In the genomic region with DNA sequence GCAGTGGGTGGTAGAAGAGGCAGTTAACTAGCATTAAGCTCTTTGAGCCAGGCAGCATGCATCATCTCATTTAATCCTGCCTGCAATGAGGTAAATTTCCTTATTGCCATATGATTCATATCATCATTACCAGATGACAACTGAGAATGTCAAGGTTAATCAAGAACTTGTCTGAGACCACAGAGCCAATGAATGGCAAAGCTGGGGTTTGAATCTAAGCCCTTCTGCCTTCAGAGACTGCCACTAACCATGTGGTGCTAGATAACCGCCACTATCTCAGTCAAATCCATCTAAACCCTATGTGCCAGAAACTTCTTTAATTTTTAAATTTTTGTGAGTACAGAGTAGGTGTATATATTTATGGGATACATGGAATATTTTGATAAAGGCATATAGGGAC, we compare ENCODE assay signal across 24 cellular contexts.
"Had no signal": no experiment of that assay in that cellular context is flagged by ENCODE, and none has a peak within 500 bp of the region (broad histone marks: within the 10 kb centered on the region; RNA-seq: fewer than 3 reads in every experiment).

No MANE protein-coding gene starts in this region.

- H3K36me3 ChIP-seq: breast epithelium had no signal

- H3K4me3 Mint-ChIP-seq: activated B cell treated with CpG ODN at 0.5 μM for 24 hours; activated CD4-positive, alpha-beta memory T cell treated with anti-CD3 and anti-CD28 coated beads, Interleukin-2, amount 10 ng/mL, durations not matched to agents 7 days and 5 days; activated naive CD8-positive, alpha-beta T cell; activated T-cell treated with anti-CD3 and anti-CD28 coated beads, Interleukin-2, amount 50 U/mL, for 24 hours; activated T-helper 1 cell treated with anti-CD3 and anti-CD28 coated beads, Interleukin-12 subunit alpha, Interleukin-12 subunit beta, Interleukin-2, Interleukin-4 antibody, amounts not matched to agents 30 ng/mL and 10 ng/mL and 1 ng/mL, durations not matched to agents 14 hours and 24 hours and 36 hours had no signal

- H3K27me3 Mint-ChIP-seq: activated naive CD8-positive, alpha-beta T cell had no signal

- DNase-seq: activated B cell treated with CpG ODN at 0.5 μM for 24 hours; activated CD4-positive, alpha-beta memory T cell treated with anti-CD3 and anti-CD28 coated beads, Interleukin-2, amount 10 ng/mL, durations not matched to agents 7 days and 5 days; activated CD4-positive, alpha-beta T cell treated with anti-CD3 and anti-CD28 coated beads, Interleukin-2, amount 50 U/mL, for 1 hour; activated effector memory CD4-positive, alpha-beta T cell treated with Interleukin-2 at 50 U/mL for 16 hours; activated naive CD4-positive, alpha-beta T cell; activated T-cell treated with anti-CD3 and anti-CD28 coated beads, Interleukin-2, amount 50 U/mL, for 24 hours; aorta; central memory CD4-positive, alpha-beta T cell; Karpas-422; NCI-H1092; NCI-H1417; NCI-H1694; NCI-H2029; NCI-H510A treated with DMSO at 0.1 percent for 48 hours; NCI-H69; SIG-M5; T-helper 17 cell; T1000 had no signal

- H3K4me3 ChIP-seq: breast epithelium, coronary artery, K562 had no signal

- FAIRE-seq: K562, TTC549 had no signal

- H3K4me1 Mint-ChIP-seq: T-helper 17 cell had no signal

- H3K27ac ChIP-seq: breast epithelium, coronary artery had no signal

- H3K27me3 ChIP-seq: breast epithelium had no signal

- H3K27ac Mint-ChIP-seq: activated B cell treated with CpG ODN at 0.5 μM for 24 hours; activated CD4-positive, alpha-beta memory T cell treated with anti-CD3 and anti-CD28 coated beads, Interleukin-2, amount 10 ng/mL, durations not matched to agents 7 days and 5 days; activated naive CD8-positive, alpha-beta T cell; activated T-cell treated with anti-CD3 and anti-CD28 coated beads, Interleukin-2, amount 50 U/mL, for 24 hours; activated T-helper 1 cell treated with anti-CD3 and anti-CD28 coated beads, Interleukin-12 subunit alpha, Interleukin-12 subunit beta, Interleukin-2, Interleukin-4 antibody, amounts not matched to agents 30 ng/mL and 10 ng/mL and 1 ng/mL, durations not matched to agents 14 hours and 24 hours and 36 hours; T-helper 17 cell had no signal

- ATAC-seq: K562, T-helper 17 cell had no signal

- H3K4me1 ChIP-seq: breast epithelium had no signal

- H3K9me3 ChIP-seq: breast epithelium had no signal

- H3K9me3 Mint-ChIP-seq: activated B cell treated with CpG ODN at 0.5 μM for 24 hours; activated T-cell treated with anti-CD3 and anti-CD28 coated beads, Interleukin-2, amount 50 U/mL, for 24 hours; activated T-helper 1 cell treated with anti-CD3 and anti-CD28 coated beads, Interleukin-12 subunit alpha, Interleukin-12 subunit beta, Interleukin-2, Interleukin-4 antibody, amounts not matched to agents 30 ng/mL and 10 ng/mL and 1 ng/mL, durations not matched to agents 14 hours and 24 hours and 36 hours had no signal
